1 cellular context compared by ENCODE assay signal in the genomic region with DNA sequence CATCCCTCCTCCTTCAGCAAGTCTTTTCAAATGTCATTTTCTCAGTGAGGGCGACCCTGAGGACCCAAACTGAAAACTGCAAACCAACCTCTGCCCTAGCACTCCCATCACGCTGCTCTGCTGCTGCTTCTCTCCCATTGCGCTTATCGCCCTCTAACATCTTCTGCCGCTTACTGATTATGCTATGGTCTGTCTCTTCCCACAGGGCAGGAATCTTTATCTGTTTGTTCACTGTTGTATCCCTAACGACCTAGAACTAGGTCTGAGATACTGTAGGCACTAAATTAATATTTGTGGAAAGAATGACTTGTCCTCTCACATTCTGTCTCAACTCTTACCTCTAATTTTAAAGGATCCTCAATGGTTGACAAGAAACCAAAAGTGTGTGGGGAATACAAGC.
A peak's percentile ranks its signal among the peaks of the same experiment; 100 is the strongest.
TF ChIP-seq lines count a peak whose summit lies in the region.

No MANE protein-coding gene starts in this region.

TF ChIP-seq in K562, 482 proteins besides CTCF, POLR2A, EP300 and RAD21 (continues in another document):
- peak; percentile 62; the same call in 1 of the 2 replicates for TF ChIP-seq FOXJ2 (tag; IDR thresholded peaks at IDR 0.05)
- TF ChIP-seq PHB2 (IDR thresholded peaks at IDR 0.05; ENCODE audit: low read depth), result 0 out of 2 replicates have a peak, but pooled peaks have one; percentile 56
- TF ChIP-seq PML (IDR thresholded peaks at IDR 0.05; ENCODE audit: low read length), result peak; percentile 78
- peak; percentile 52; the same call in 1 of the 2 replicates for TF ChIP-seq ZEB2 (IDR thresholded peaks at IDR 0.05)
- peak; percentile 83 for TF ChIP-seq JUND (IDR thresholded peaks at IDR 0.05; ENCODE audit: borderline replicate concordance, low read depth, low read length)
- TF ChIP-seq JUND (tag; IDR thresholded peaks at IDR 0.05; ENCODE audit: borderline replicate concordance, low read depth, low read length), result peak; percentile 45; the same call in 1 of the 3 replicates
- TF ChIP-seq CREM (IDR thresholded peaks at IDR 0.05; ENCODE audit: low read depth), result peak; percentile 68
- TF ChIP-seq ZNF143 (CRISPR knock-in tag; IDR thresholded peaks at IDR 0.05), result no peak
- peak; percentile 83; the same call in 1 of the 2 replicates for TF ChIP-seq CTBP1 (IDR thresholded peaks at IDR 0.05; ENCODE audit: borderline replicate concordance)
- peak; percentile 67; the same call in 1 of the 2 replicates for TF ChIP-seq MBD2 (IDR thresholded peaks at IDR 0.05; ENCODE audit: borderline replicate concordance, low read depth)
- TF ChIP-seq SMARCA4 (IDR thresholded peaks at IDR 0.05), result peak; percentile 96
- TF ChIP-seq ATF7 (IDR thresholded peaks at IDR 0.05), result peak; percentile 52
- TF ChIP-seq MTA2 (IDR thresholded peaks at IDR 0.05; ENCODE audit: low read depth), result peak; percentile 82
- TF ChIP-seq TRIM24 (IDR thresholded peaks at IDR 0.05), result peak in 1 of 2 experiments; percentile 85; a peak in 3 of 4 replicates
- peak; percentile 59; the same call in 1 of the 2 replicates for TF ChIP-seq MTA1 (IDR thresholded peaks at IDR 0.05; ENCODE audit: borderline replicate concordance)
- TF ChIP-seq KDM1A (IDR thresholded peaks at IDR 0.05), result peak; percentile 58 to 78; a peak in 3 of 4 replicates
- peak; percentile 72; the same call in 1 of the 2 replicates for TF ChIP-seq POLR2AphosphoS5 (IDR thresholded peaks at IDR 0.05; ENCODE audit: control insufficient read depth, insufficient read depth, low read depth, low read length)
- no peak for TF ChIP-seq SIN3A (IDR thresholded peaks at IDR 0.05; ENCODE audit: borderline replicate concordance in 2 of 2, control insufficient read depth in 1 of 2, low read depth in 2 of 2, low read length in 2 of 2)
- TF ChIP-seq SMAD1 (IDR thresholded peaks at IDR 0.05; ENCODE audit: low read depth, low read length, partially characterized antibody), result peak; percentile 72
- TF ChIP-seq CBX5 (IDR thresholded peaks at IDR 0.05; ENCODE audit: borderline replicate concordance, low read depth), result peak; percentile 59; the same call in 1 of the 2 replicates
- TF ChIP-seq, protein P1, sequence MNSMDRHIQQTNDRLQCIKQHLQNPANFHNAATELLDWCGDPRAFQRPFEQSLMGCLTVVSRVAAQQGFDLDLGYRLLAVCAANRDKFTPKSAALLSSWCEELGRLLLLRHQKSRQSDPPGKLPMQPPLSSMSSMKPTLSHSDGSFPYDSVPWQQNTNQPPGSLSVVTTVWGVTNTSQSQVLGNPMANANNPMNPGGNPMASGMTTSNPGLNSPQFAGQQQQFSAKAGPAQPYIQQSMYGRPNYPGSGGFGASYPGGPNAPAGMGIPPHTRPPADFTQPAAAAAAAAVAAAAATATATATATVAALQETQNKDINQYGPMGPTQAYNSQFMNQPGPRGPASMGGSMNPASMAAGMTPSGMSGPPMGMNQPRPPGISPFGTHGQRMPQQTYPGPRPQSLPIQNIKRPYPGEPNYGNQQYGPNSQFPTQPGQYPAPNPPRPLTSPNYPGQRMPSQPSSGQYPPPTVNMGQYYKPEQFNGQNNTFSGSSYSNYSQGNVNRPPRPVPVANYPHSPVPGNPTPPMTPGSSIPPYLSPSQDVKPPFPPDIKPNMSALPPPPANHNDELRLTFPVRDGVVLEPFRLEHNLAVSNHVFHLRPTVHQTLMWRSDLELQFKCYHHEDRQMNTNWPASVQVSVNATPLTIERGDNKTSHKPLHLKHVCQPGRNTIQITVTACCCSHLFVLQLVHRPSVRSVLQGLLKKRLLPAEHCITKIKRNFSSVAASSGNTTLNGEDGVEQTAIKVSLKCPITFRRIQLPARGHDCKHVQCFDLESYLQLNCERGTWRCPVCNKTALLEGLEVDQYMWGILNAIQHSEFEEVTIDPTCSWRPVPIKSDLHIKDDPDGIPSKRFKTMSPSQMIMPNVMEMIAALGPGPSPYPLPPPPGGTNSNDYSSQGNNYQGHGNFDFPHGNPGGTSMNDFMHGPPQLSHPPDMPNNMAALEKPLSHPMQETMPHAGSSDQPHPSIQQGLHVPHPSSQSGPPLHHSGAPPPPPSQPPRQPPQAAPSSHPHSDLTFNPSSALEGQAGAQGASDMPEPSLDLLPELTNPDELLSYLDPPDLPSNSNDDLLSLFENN (IDR thresholded peaks at IDR 0.05; ENCODE audit: low read depth in 2 of 2, low read length in 2 of 2), result peak in 1 of 2 experiments; percentile 80; a peak in 2 of 4 replicates
- no peak for TF ChIP-seq MAFG (tag; conservative IDR thresholded peaks at IDR 0.05)
- TF ChIP-seq ZNF75A (CRISPR knock-in tag; IDR thresholded peaks at IDR 0.05), result peak; percentile 78
- TF ChIP-seq TCF3 (CRISPR knock-in tag; IDR thresholded peaks at IDR 0.05), result peak; percentile 89
- TF ChIP-seq, protein P2, sequence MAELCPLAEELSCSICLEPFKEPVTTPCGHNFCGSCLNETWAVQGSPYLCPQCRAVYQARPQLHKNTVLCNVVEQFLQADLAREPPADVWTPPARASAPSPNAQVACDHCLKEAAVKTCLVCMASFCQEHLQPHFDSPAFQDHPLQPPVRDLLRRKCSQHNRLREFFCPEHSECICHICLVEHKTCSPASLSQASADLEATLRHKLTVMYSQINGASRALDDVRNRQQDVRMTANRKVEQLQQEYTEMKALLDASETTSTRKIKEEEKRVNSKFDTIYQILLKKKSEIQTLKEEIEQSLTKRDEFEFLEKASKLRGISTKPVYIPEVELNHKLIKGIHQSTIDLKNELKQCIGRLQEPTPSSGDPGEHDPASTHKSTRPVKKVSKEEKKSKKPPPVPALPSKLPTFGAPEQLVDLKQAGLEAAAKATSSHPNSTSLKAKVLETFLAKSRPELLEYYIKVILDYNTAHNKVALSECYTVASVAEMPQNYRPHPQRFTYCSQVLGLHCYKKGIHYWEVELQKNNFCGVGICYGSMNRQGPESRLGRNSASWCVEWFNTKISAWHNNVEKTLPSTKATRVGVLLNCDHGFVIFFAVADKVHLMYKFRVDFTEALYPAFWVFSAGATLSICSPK (IDR thresholded peaks at IDR 0.05; ENCODE audit: borderline replicate concordance), result no peak
- TF ChIP-seq FOXM1 (IDR thresholded peaks at IDR 0.05; ENCODE audit: low read depth), result peak; percentile 77; the same call in 1 of the 2 replicates
- no peak for TF ChIP-seq FOXM1 (CRISPR knock-in tag; IDR thresholded peaks at IDR 0.05; ENCODE audit: low read depth)
- TF ChIP-seq RCOR1 (IDR thresholded peaks at IDR 0.05; ENCODE audit: borderline replicate concordance in 1 of 2, low read depth in 2 of 2, low read length in 2 of 2), result peak; percentile 29 to 94; a peak in 3 of 4 replicates
- TF ChIP-seq SMARCC2 (IDR thresholded peaks at IDR 0.05; ENCODE audit: low read depth), result peak; percentile 82
- no peak for TF ChIP-seq IFI16 (CRISPR knock-in tag; IDR thresholded peaks at IDR 0.05)
- TF ChIP-seq STAT5A (IDR thresholded peaks at IDR 0.05; ENCODE audit: borderline replicate concordance, low read length), result peak; percentile 72
- TF ChIP-seq, protein P3, sequence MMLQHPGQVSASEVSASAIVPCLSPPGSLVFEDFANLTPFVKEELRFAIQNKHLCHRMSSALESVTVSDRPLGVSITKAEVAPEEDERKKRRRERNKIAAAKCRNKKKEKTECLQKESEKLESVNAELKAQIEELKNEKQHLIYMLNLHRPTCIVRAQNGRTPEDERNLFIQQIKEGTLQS (IDR thresholded peaks at IDR 0.05), result peak; percentile 19; the same call in 1 of the 2 replicates
- TF ChIP-seq, protein P3 (CRISPR knock-in tag; conservative IDR thresholded peaks at IDR 0.05), result no peak
- TF ChIP-seq TEAD4 (IDR thresholded peaks at IDR 0.05; ENCODE audit: low read length), result peak; percentile 92
- no peak for TF ChIP-seq TEAD4 (CRISPR knock-in tag; IDR thresholded peaks at IDR 0.05; ENCODE audit: borderline replicate concordance)
- TF ChIP-seq NFE2 (IDR thresholded peaks at IDR 0.05; ENCODE audit: low read depth), result 0 out of 2 replicates have a peak, but pooled peaks have one; percentile 36
- peak; percentile 38; the same call in 1 of the 2 replicates for TF ChIP-seq CC2D1A (IDR thresholded peaks at IDR 0.05)
- peak; percentile 95 for TF ChIP-seq SMARCE1 (IDR thresholded peaks at IDR 0.05)
- TF ChIP-seq BCL6 (CRISPR knock-in tag; IDR thresholded peaks at IDR 0.05), result no peak
- peak; percentile 22; the same call in 1 of the 2 replicates for TF ChIP-seq JUN (IDR thresholded peaks at IDR 0.05; ENCODE audit: borderline replicate concordance, low read depth, low read length)
- no peak for TF ChIP-seq JUN (CRISPR knock-in tag; IDR thresholded peaks at IDR 0.05; ENCODE audit: borderline replicate concordance)
- no peak for TF ChIP-seq MEF2A (IDR thresholded peaks at IDR 0.05; ENCODE audit: control insufficient read depth, low read depth, low read length)
- peak; percentile 50 to 76; a peak in 3 of 4 replicates for TF ChIP-seq TBL1XR1 (IDR thresholded peaks at IDR 0.05; ENCODE audit: low read length in 2 of 2)
- no peak for TF ChIP-seq ZNF124 (CRISPR knock-in tag; IDR thresholded peaks at IDR 0.05)
- TF ChIP-seq CXXC5 (CRISPR knock-in tag; IDR thresholded peaks at IDR 0.05), result peak; percentile 67
- TF ChIP-seq, protein P4, sequence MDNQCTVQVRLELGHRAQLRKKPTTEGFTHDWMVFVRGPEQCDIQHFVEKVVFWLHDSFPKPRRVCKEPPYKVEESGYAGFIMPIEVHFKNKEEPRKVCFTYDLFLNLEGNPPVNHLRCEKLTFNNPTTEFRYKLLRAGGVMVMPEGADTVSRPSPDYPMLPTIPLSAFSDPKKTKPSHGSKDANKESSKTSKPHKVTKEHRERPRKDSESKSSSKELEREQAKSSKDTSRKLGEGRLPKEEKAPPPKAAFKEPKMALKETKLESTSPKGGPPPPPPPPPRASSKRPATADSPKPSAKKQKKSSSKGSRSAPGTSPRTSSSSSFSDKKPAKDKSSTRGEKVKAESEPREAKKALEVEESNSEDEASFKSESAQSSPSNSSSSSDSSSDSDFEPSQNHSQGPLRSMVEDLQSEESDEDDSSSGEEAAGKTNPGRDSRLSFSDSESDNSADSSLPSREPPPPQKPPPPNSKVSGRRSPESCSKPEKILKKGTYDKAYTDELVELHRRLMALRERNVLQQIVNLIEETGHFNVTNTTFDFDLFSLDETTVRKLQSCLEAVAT (IDR thresholded peaks at IDR 0.05), result 0 out of 4 replicates have a peak, but pooled peaks of 1 of the 2 experiments have one; percentile 32
- TF ChIP-seq, protein P5, sequence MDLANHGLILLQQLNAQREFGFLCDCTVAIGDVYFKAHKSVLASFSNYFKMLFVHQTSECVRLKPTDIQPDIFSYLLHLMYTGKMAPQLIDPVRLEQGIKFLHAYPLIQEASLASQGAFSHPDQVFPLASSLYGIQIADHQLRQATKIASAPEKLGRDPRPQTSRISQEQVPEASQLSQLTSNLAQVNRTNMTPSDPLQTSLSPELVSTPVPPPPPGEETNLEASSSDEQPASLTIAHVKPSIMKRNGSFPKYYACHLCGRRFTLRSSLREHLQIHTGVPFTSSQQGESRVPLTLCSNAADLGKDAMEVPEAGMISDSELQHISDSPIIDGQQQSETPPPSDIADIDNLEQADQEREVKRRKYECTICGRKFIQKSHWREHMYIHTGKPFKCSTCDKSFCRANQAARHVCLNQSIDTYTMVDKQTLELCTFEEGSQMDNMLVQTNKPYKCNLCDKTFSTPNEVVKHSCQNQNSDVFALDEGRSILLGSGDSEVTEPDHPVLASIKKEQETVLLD (IDR thresholded peaks at IDR 0.05), result 0 out of 2 replicates have a peak, but pooled peaks have one; percentile 23
- peak; percentile 68 for TF ChIP-seq RFX1 (IDR thresholded peaks at IDR 0.05)
- TF ChIP-seq, protein P6, sequence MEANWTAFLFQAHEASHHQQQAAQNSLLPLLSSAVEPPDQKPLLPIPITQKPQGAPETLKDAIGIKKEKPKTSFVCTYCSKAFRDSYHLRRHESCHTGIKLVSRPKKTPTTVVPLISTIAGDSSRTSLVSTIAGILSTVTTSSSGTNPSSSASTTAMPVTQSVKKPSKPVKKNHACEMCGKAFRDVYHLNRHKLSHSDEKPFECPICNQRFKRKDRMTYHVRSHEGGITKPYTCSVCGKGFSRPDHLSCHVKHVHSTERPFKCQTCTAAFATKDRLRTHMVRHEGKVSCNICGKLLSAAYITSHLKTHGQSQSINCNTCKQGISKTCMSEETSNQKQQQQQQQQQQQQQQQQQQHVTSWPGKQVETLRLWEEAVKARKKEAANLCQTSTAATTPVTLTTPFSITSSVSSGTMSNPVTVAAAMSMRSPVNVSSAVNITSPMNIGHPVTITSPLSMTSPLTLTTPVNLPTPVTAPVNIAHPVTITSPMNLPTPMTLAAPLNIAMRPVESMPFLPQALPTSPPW (CRISPR knock-in tag; IDR thresholded peaks at IDR 0.05), result peak; percentile 24; the same call in 1 of the 2 replicates
- no peak for TF ChIP-seq HDAC8 (tag; IDR thresholded peaks at IDR 0.05)
- TF ChIP-seq L3MBTL2 (IDR thresholded peaks at IDR 0.05), result peak; percentile 42
- TF ChIP-seq, protein P7, sequence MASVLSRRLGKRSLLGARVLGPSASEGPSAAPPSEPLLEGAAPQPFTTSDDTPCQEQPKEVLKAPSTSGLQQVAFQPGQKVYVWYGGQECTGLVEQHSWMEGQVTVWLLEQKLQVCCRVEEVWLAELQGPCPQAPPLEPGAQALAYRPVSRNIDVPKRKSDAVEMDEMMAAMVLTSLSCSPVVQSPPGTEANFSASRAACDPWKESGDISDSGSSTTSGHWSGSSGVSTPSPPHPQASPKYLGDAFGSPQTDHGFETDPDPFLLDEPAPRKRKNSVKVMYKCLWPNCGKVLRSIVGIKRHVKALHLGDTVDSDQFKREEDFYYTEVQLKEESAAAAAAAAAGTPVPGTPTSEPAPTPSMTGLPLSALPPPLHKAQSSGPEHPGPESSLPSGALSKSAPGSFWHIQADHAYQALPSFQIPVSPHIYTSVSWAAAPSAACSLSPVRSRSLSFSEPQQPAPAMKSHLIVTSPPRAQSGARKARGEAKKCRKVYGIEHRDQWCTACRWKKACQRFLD (CRISPR knock-in tag; IDR thresholded peaks at IDR 0.05), result no peak
- TF ChIP-seq FUS (optimal IDR thresholded peaks at IDR 0.05; ENCODE audit: low read depth, low read length), result no peak
- TF ChIP-seq, protein P8, sequence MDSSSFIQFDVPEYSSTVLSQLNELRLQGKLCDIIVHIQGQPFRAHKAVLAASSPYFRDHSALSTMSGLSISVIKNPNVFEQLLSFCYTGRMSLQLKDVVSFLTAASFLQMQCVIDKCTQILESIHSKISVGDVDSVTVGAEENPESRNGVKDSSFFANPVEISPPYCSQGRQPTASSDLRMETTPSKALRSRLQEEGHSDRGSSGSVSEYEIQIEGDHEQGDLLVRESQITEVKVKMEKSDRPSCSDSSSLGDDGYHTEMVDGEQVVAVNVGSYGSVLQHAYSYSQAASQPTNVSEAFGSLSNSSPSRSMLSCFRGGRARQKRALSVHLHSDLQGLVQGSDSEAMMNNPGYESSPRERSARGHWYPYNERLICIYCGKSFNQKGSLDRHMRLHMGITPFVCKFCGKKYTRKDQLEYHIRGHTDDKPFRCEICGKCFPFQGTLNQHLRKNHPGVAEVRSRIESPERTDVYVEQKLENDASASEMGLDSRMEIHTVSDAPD (CRISPR knock-in tag; IDR thresholded peaks at IDR 0.05), result no peak
- peak; percentile 17; the same call in 1 of the 2 replicates for TF ChIP-seq KHSRP (IDR thresholded peaks at IDR 0.05)
- TF ChIP-seq CCNT2 (IDR thresholded peaks at IDR 0.05; ENCODE audit: borderline replicate concordance, extremely low read depth, insufficient read length, low read depth, low read length), result peak; percentile 46
- TF ChIP-seq TAL1 (IDR thresholded peaks at IDR 0.05), result peak; percentile 92
- TF ChIP-seq LEF1 (IDR thresholded peaks at IDR 0.05), result peak; percentile 87
- peak; percentile 61; the same call in 1 of the 2 replicates for TF ChIP-seq NCOA1 (IDR thresholded peaks at IDR 0.05; ENCODE audit: low read depth)
- peak; percentile 61 for TF ChIP-seq GATA2 (CRISPR knock-in tag; IDR thresholded peaks at IDR 0.05)
